ENCODE assay signal across 29 cellular contexts in the genomic region with DNA sequence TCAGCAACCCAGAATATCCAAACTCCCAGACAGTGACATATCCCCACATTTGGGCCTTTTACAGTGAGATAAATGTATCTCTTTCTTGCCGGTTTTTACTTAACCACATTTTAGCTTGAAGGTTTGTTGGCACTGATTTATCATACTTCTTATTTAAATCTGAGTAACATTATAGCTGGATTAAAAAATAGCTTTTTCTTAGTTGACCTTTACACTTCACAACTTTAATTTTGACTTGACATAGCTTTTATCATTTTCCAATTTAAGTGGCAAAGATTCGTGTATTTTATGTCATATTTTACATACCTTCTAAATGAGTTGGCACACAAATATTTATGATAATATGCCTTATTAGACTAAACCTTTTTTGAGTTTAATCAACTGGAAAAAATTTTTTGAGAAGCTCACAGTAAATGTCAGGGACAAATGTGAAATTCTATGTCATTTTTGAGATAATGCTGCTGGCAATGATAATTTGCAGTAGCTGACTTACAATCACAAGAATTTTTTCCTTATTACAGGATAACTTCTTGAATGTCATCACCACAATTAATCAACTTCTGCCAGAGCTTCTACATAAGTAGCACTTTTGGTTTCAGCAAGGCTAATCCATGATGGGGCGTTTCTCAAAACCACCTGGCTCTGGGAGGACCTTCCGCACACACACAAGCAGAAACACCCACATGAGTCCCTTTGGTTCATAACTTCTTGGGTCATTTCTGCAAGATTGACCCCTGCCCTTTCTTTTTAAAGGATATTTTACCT.
"Had no signal": no experiment of that assay in that cellular context is flagged by ENCODE, and none has a peak within 500 bp of the region (broad histone marks: within the 10 kb centered on the region; RNA-seq: fewer than 3 reads in every experiment).

No MANE protein-coding gene starts in this region.

- ATAC-seq: activated CD4-positive, alpha-beta T cell treated with anti-CD3 and anti-CD28 coated beads for 36 hours; activated T-helper 17 cell treated with anti-CD3 and anti-CD28 coated beads, Interleukin-2, amount 50 U/mL, for 72 hours had no signal

- DNase-seq: activated CD4-positive, alpha-beta memory T cell treated with anti-CD3 and anti-CD28 coated beads, Interleukin-2, amount 10 ng/mL, durations not matched to agents 7 days and 5 days; activated CD4-positive, alpha-beta T cell treated with anti-CD3 and anti-CD28 coated beads for 36 hours; activated CD4-positive, alpha-beta T cell treated with anti-CD3 and anti-CD28 coated beads, Interleukin-2, amount 50 U/mL, for 1 hour; activated gamma-delta T cell treated with Interleukin-2 at 50 U/mL for 16 hours; activated naive CD4-positive, alpha-beta T cell treated with anti-CD3 and anti-CD28 coated beads, Interleukin-2, amount 10 ng/mL, durations not matched to agents 7 days and 5 days; activated naive CD8-positive, alpha-beta T cell treated with anti-CD3 and anti-CD28 coated beads for 36 hours; activated T-cell treated with anti-CD3 and anti-CD28 coated beads for 4 hours; activated T-cell treated with anti-CD3 and anti-CD28 coated beads, Interleukin-2, amount 50 U/mL, for 48 hours; anterior cingulate cortex; central memory CD4-positive, alpha-beta T cell; IMR-90; Kasumi-1; KBM-7; NCI-H1092; NCI-H1417; NCI-H2029; NCI-H2107; NCI-H2171 treated with DMSO at 0.1 percent for 48 hours; NCI-H345; NCI-H524; Peyer's patch; SHP77; T-helper 2 cell; T1000; WERI-Rb-1 had no signal

- H3K4me3 ChIP-seq: breast epithelium, Peyer's patch, SJSA1 had no signal

- H3K9me3 ChIP-seq: breast epithelium, Peyer's patch, SJSA1 had no signal

- H3K4me1 ChIP-seq: breast epithelium, Peyer's patch, SJSA1 had no signal

- H3K27me3 ChIP-seq: Peyer's patch, SJSA1 had no signal

- H3K36me3 ChIP-seq: breast epithelium, Peyer's patch, SJSA1, WERI-Rb-1 had no signal

- H3K27ac ChIP-seq: breast epithelium, Peyer's patch, SJSA1, WERI-Rb-1 had no signal

- FAIRE-seq: TTC549 had no signal
